ENCODE assay signal across 15 cellular contexts in genomic region chr22:28231423-28231822, GRCh38.
DNase-seq lines count a peak whose midpoint lies in the region; ATAC-seq and TF ChIP-seq lines count a peak whose summit lies in the region.
"Had no signal": no experiment of that assay in that cellular context is flagged by ENCODE, and none has a peak within 500 bp of the region (broad histone marks: within the 10 kb centered on the region; RNA-seq: fewer than 3 reads in every experiment).

No MANE protein-coding gene starts in this region.

- H3K4me3 ChIP-seq in choroid plexus epithelial cell (ENCODE audit: low read depth, low read length) = no peak overlapping the region
- no peak overlapping the region for H3K4me3 ChIP-seq in breast epithelium
- H3K4me3 ChIP-seq: BLaER1 treated with 17β-estradiol and CSF1 and Interleukin-3, amounts not matched to agents 10 nM and 100 nM had no signal

- intact Hi-C loops in breast epithelium (cut with DNase I; ENCODE audit: low total_unique reads) = no loop called here

- no peaks in the 10 kb centered on the region for H3K4me1 ChIP-seq in breast epithelium

- H3K27ac ChIP-seq in breast epithelium = no peak overlapping the region
- H3K27ac ChIP-seq: BLaER1 treated with 17β-estradiol and CSF1 and Interleukin-3, amounts not matched to agents 10 nM and 100 nM; neutrophil had no signal

- no peaks in the 10 kb centered on the region for H3K27me3 ChIP-seq in breast epithelium
- H3K27me3 ChIP-seq: neutrophil had no signal

- no peak for TF ChIP-seq CTCF in choroid plexus epithelial cell (conservative IDR thresholded peaks at IDR 0.05; ENCODE audit: low read depth, low read length)
- no peak for TF ChIP-seq CTCF in breast epithelium (IDR thresholded peaks at IDR 0.05)

- H3K9me3 ChIP-seq in breast epithelium = no peaks in the 10 kb centered on the region
- H3K9me3 ChIP-seq: BLaER1 treated with 17β-estradiol and CSF1 and Interleukin-3, amounts not matched to agents 10 nM and 100 nM; neutrophil had no signal

- no peaks in the 10 kb centered on the region for H3K36me3 ChIP-seq in breast epithelium
- H3K36me3 ChIP-seq: BLaER1 treated with 17β-estradiol and CSF1 and Interleukin-3, amounts not matched to agents 10 nM and 100 nM; neutrophil had no signal

- no peak for TF ChIP-seq POLR2A in breast epithelium (IDR thresholded peaks at IDR 0.05)

- DNase-seq in AG08395 (ENCODE audit: low spot score) = peak; percentile 46
- peak; percentile 39 for DNase-seq in HEK293T (ENCODE audit: extremely low spot score)
- peak; percentile 91 for DNase-seq in choroid plexus epithelial cell (ENCODE audit: low read depth)
- DNase-seq in left kidney (ENCODE audit: low read depth, low spot score) = peak; percentile 89
- no peak for DNase-seq in breast epithelium (ENCODE audit: low spot score in 2 of 2)
- no peak for DNase-seq in UCSD-AML1 (lab: John Stamatoyannopoulos, UW; ENCODE audit: unreplicated experiment)
- DNase-seq in SIG-M5 treated with dmso at 0.1 percent for 504 hours (lab: John Stamatoyannopoulos, UW; ENCODE audit: unreplicated experiment) = no peak
- DNase-seq: activated B cell treated with CpG ODN at 0.5 μM for 24 hours, anterior cingulate cortex, NCI-H1048, NCI-H774, SHP77 had no signal

- CTCF ChIA-PET in HEK293T (lab: Yijun Ruan, JAX) = interaction anchor here (1.0 kb wide), 2 partner anchors 14 to 16 kb away, joined by 3 to 4 read pairs; no protein-coding TSS in a partner anchor

- no peak for ATAC-seq in GM19467 (IDR thresholded peaks at IDR 0.05; ENCODE audit: unreplicated experiment)

- POLR2A ChIA-PET in HEK293T (lab: Yijun Ruan, JAX) = no interaction called here

TF ChIP-seq in HEK293T, 16 proteins besides CTCF, POLR2A, EP300 and RAD21:
- no peak for TF ChIP-seq HDGF (IDR thresholded peaks at IDR 0.05; ENCODE audit: borderline replicate concordance)
- 0 out of 2 replicates have a peak, but pooled peaks have one; percentile 38 for TF ChIP-seq CTBP1 (IDR thresholded peaks at IDR 0.05; ENCODE audit: borderline replicate concordance)

Comparison
In these comparisons a context has a peak if more than half of its experiments do, and no peak if none do; other contexts are left out.
1. DNase-seq: peak in AG08395 (single experiment), HEK293T (single experiment), choroid plexus epithelial cell (single experiment) and left kidney (single experiment); none in breast epithelium (0 of 2), UCSD-AML1 (single experiment) and SIG-M5 treated with dmso at 0.1 percent for 504 hours (single experiment).